Comparison of ENCODE assay signal across 16 cellular contexts in the genomic region with DNA sequence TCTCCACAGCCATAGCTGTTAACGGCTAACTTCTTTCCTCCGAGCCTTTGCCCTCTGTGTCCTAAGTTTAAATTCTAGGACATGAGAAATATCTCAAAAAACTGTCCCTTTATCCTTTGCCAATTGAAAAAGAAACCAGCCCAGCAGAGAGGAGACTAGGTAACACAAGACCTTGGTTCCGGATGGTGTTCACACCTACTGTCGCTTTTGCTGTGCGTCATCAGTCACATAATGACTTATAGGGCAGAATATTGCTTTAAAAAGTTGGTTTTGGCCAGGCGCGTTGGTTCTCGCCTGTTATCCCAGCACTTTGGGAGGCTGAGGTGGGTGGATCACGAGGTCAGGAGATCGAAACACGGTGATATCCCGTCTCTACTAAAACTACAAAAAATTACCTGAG.
A peak's percentile ranks its signal among the peaks of the same experiment; 100 is the strongest.
DNase-seq lines count a peak whose midpoint lies in the region; ATAC-seq and TF ChIP-seq lines count a peak whose summit lies in the region.
"Had no signal": no experiment of that assay in that cellular context is flagged by ENCODE, and none has a peak within 500 bp of the region (broad histone marks: within the 10 kb centered on the region; RNA-seq: fewer than 3 reads in every experiment).

No MANE protein-coding gene starts in this region.

- H3K4me1 Mint-ChIP-seq in CD4-positive, alpha-beta T cell (ENCODE audit: low read depth) = peaks cover 35% of the 10 kb centered on the region
- H3K4me1 Mint-ChIP-seq in activated CD4-positive, alpha-beta memory T cell treated with anti-CD3 and anti-CD28 coated beads, Interleukin-2, amount 10 ng/mL, durations not matched to agents 7 days and 5 days = peaks cover 14% of the 10 kb centered on the region
- H3K4me1 Mint-ChIP-seq in WTC11 = no peaks in the 10 kb centered on the region
- H3K4me1 Mint-ChIP-seq in Calu3 (ENCODE audit: low read depth, unreplicated experiment) = no peaks in the 10 kb centered on the region

- BruUV-seq in Calu3 (replicated peaks; lab: Mats Ljungman, UMichigan) = no TSS peak

- no peak for DNase-seq in CD4-positive, alpha-beta T cell
- peak; percentile 24 for DNase-seq in activated CD4-positive, alpha-beta memory T cell treated with anti-CD3 and anti-CD28 coated beads, Interleukin-2, amount 10 ng/mL, durations not matched to agents 7 days and 5 days
- DNase-seq in WTC11 (ENCODE audit: low spot score) (no peak), Calu3 (no peak), GOT3 (lab: John Stamatoyannopoulos, UW) (no peak), NCI-H510A treated with DMSO at 0.1 percent for 48 hours (lab: John Stamatoyannopoulos, UW) (no peak)
- DNase-seq: BE2C, brain microvascular endothelial cell, glutamatergic neuron, GM23248, NCI-H2029 treated with DMSO at 0.1 percent for 48 hours had no signal

- no peaks in the 10 kb centered on the region for H3K27me3 ChIP-seq in CD4-positive, alpha-beta T cell (ENCODE audit: control insufficient read depth, insufficient read depth, low read length)
- H3K27me3 ChIP-seq: BE2C, brain microvascular endothelial cell had no signal

- H3K36me3 Mint-ChIP-seq in CD4-positive, alpha-beta T cell (ENCODE audit: low read depth) = peaks cover under 1% of the 10 kb centered on the region
- H3K36me3 Mint-ChIP-seq in activated CD4-positive, alpha-beta memory T cell treated with anti-CD3 and anti-CD28 coated beads, Interleukin-2, amount 10 ng/mL, durations not matched to agents 7 days and 5 days (ENCODE audit: low read depth) = peaks cover 14% of the 10 kb centered on the region
- H3K36me3 Mint-ChIP-seq in WTC11 (0 out of 2 replicates have a peak, but pooled peaks cover under 1% of the 10 kb centered on the region), Calu3 (ENCODE audit: insufficient read depth, unreplicated experiment) (peaks cover 7% of the 10 kb centered on the region)
- H3K36me3 Mint-ChIP-seq: naive B cell had no signal

- no peaks in the 10 kb centered on the region for H3K9me3 Mint-ChIP-seq in CD4-positive, alpha-beta T cell
- H3K9me3 Mint-ChIP-seq in activated CD4-positive, alpha-beta memory T cell treated with anti-CD3 and anti-CD28 coated beads, Interleukin-2, amount 10 ng/mL, durations not matched to agents 7 days and 5 days = no peaks in the 10 kb centered on the region
- H3K9me3 Mint-ChIP-seq in WTC11 (no peaks in the 10 kb centered on the region), Calu3 (ENCODE audit: low read depth, unreplicated experiment) (no peaks in the 10 kb centered on the region)

- intact Hi-C loops in CD4-positive, alpha-beta T cell (cut with DNase I, micrococcal nuclease) = no loop called here
- intact Hi-C loops in Calu3 (cut with micrococcal nuclease; ENCODE audit: unreplicated experiment) = no loop called here

- TF ChIP-seq CTCF in CD4-positive, alpha-beta T cell (IDR thresholded peaks at IDR 0.05) = no peak
- no peak for TF ChIP-seq CTCF in WTC11 (IDR thresholded peaks at IDR 0.05)
- no peak for TF ChIP-seq CTCF in Calu3 (IDR thresholded peaks at IDR 0.05; ENCODE audit: unreplicated experiment)

- no peak for ATAC-seq in CD4-positive, alpha-beta T cell (ENCODE audit: poor library complexity)
- ATAC-seq in GM18505 (IDR thresholded peaks at IDR 0.05; ENCODE audit: unreplicated experiment) = peak; percentile 23
- peak; percentile 54 for ATAC-seq in HG02885 (IDR thresholded peaks at IDR 0.05; ENCODE audit: poor library complexity, unreplicated experiment)
- no peak for ATAC-seq in WTC11

- H3K9me3 ChIP-seq in CD4-positive, alpha-beta T cell (ENCODE audit: control insufficient read depth, low read length) = no peaks in the 10 kb centered on the region
- H3K9me3 ChIP-seq: BE2C had no signal

- H3K27ac Mint-ChIP-seq in CD4-positive, alpha-beta T cell = peak overlapping the region; percentile 9
- H3K27ac Mint-ChIP-seq in activated CD4-positive, alpha-beta memory T cell treated with anti-CD3 and anti-CD28 coated beads, Interleukin-2, amount 10 ng/mL, durations not matched to agents 7 days and 5 days = peak overlapping the region; percentile 53
- H3K27ac Mint-ChIP-seq in WTC11 (no peak overlapping the region), Calu3 (ENCODE audit: unreplicated experiment) (no peak overlapping the region)

- POLR2A ChIA-PET in CD4-positive, alpha-beta T cell (lab: Charles Lee) = interaction anchor here (1.0 kb wide), 1 partner anchor 65 kb away, joined by 3 read pairs; no protein-coding TSS in a partner anchor
- POLR2A ChIA-PET in activated CD4-positive, alpha-beta memory T cell treated with anti-CD3 and anti-CD28 coated beads, Interleukin-2, amount 10 ng/mL, durations not matched to agents 7 days and 5 days (lab: Charles Lee) = no interaction called here
- POLR2A ChIA-PET in WTC11 (lab: Charles Lee) = interaction anchor here (0.7 kb wide), 1 partner anchor 426 kb away, joined by 3 read pairs; no protein-coding TSS in a partner anchor

- no peak overlapping the region for H3K27ac ChIP-seq in CD4-positive, alpha-beta T cell (ENCODE audit: low read depth, low read length)
- H3K27ac ChIP-seq: brain microvascular endothelial cell, GM23248, KMS-11, VCaP had no signal

- peak overlapping the region; percentile 32 for H3K4me3 Mint-ChIP-seq in CD4-positive, alpha-beta T cell
- no peak overlapping the region for H3K4me3 Mint-ChIP-seq in activated CD4-positive, alpha-beta memory T cell treated with anti-CD3 and anti-CD28 coated beads, Interleukin-2, amount 10 ng/mL, durations not matched to agents 7 days and 5 days
- H3K4me3 Mint-ChIP-seq in WTC11 = no peak overlapping the region
- no peak overlapping the region for H3K4me3 Mint-ChIP-seq in Calu3 (ENCODE audit: low read depth, unreplicated experiment)

- H3K27me3 Mint-ChIP-seq in CD4-positive, alpha-beta T cell = no peaks in the 10 kb centered on the region
- H3K27me3 Mint-ChIP-seq in activated CD4-positive, alpha-beta memory T cell treated with anti-CD3 and anti-CD28 coated beads, Interleukin-2, amount 10 ng/mL, durations not matched to agents 7 days and 5 days = no peaks in the 10 kb centered on the region
- H3K27me3 Mint-ChIP-seq in WTC11 (ENCODE audit: low read depth) (no peaks in the 10 kb centered on the region), Calu3 (ENCODE audit: unreplicated experiment) (no peaks in the 10 kb centered on the region)
- H3K27me3 Mint-ChIP-seq: naive B cell had no signal

- CTCF ChIA-PET in CD4-positive, alpha-beta T cell (lab: Charles Lee) = no interaction called here
- CTCF ChIA-PET in activated CD4-positive, alpha-beta memory T cell treated with anti-CD3 and anti-CD28 coated beads, Interleukin-2, amount 10 ng/mL, durations not matched to agents 7 days and 5 days (lab: Charles Lee) = no interaction called here
- CTCF ChIA-PET in WTC11 (lab: Charles Lee) (no interaction called here), Calu3 (lab: Charles Lee) (no interaction called here)

- no peak for TF ChIP-seq POLR2A in GM18505 (IDR thresholded peaks at IDR 0.05; ENCODE audit: borderline replicate concordance, extremely low read depth, insufficient read depth, insufficient read length)

TF ChIP-seq in WTC11, 78 proteins besides CTCF, POLR2A, EP300 and RAD21 (continues in another document):
- TF ChIP-seq ZNF219 (CRISPR knock-in tag; IDR thresholded peaks at IDR 0.05; ENCODE audit: borderline replicate concordance) (no peak), TEAD1 (CRISPR knock-in tag; IDR thresholded peaks at IDR 0.05) (no peak), ETV6 (CRISPR knock-in tag; IDR thresholded peaks at IDR 0.05) (no peak), CBFB (CRISPR knock-in tag; IDR thresholded peaks at IDR 0.05; ENCODE audit: low read depth) (no peak), ATF1 (CRISPR knock-in tag; IDR thresholded peaks at IDR 0.05) (no peak), IRF2 (CRISPR knock-in tag; IDR thresholded peaks at IDR 0.05; ENCODE audit: borderline replicate concordance, low read depth) (no peak), ZNF121 (CRISPR knock-in tag; IDR thresholded peaks at IDR 0.05) (no peak), FOXK1 (CRISPR knock-in tag; IDR thresholded peaks at IDR 0.05) (no peak), EMX1 (CRISPR knock-in tag; IDR thresholded peaks at IDR 0.05) (no peak)
- TF ChIP-seq, protein P1, sequence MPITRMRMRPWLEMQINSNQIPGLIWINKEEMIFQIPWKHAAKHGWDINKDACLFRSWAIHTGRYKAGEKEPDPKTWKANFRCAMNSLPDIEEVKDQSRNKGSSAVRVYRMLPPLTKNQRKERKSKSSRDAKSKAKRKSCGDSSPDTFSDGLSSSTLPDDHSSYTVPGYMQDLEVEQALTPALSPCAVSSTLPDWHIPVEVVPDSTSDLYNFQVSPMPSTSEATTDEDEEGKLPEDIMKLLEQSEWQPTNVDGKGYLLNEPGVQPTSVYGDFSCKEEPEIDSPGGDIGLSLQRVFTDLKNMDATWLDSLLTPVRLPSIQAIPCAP (CRISPR knock-in tag; IDR thresholded peaks at IDR 0.05) = no peak
- TF ChIP-seq, protein P2, sequence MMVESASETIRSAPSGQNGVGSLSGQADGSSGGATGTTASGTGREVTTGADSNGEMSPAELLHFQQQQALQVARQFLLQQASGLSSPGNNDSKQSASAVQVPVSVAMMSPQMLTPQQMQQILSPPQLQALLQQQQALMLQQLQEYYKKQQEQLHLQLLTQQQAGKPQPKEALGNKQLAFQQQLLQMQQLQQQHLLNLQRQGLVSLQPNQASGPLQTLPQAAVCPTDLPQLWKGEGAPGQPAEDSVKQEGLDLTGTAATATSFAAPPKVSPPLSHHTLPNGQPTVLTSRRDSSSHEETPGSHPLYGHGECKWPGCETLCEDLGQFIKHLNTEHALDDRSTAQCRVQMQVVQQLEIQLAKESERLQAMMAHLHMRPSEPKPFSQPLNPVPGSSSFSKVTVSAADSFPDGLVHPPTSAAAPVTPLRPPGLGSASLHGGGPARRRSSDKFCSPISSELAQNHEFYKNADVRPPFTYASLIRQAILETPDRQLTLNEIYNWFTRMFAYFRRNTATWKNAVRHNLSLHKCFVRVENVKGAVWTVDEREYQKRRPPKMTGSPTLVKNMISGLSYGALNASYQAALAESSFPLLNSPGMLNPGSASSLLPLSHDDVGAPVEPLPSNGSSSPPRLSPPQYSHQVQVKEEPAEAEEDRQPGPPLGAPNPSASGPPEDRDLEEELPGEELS (CRISPR knock-in tag; IDR thresholded peaks at IDR 0.05) = no peak

Comparison
In these comparisons a context has a peak if more than half of its experiments do, and no peak if none do; other contexts are left out.
1. ATAC-seq: peak in GM18505 (single experiment) and HG02885 (single experiment); none in CD4-positive, alpha-beta T cell (single experiment) and WTC11 (single experiment).
2. H3K27ac Mint-ChIP-seq: peak in CD4-positive, alpha-beta T cell (single experiment) and activated CD4-positive, alpha-beta memory T cell treated with anti-CD3 and anti-CD28 coated beads, Interleukin-2, amount 10 ng/mL, durations not matched to agents 7 days and 5 days (single experiment); none in WTC11 (single experiment) and Calu3 (single experiment).